8 cellular contexts compared by ENCODE assay signal in the genomic region with DNA sequence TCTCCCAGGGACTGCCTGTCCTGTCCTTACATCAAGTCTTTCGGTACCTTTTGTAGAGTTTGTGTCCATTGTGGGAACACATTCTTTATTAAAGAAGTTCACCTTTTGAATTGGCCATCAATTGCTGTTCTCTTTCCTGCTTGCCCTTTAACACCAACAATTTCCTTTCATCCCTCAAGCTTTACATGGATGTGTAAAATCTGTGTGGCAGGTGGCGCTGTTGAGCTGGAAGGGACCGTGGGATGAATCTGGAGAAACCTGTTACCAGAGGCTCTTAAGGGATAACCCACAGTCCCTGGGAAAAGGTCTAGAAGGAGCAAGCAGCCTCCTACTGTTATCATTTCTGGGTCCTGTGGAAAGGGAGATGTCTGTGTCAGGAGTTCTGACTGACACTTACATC. TPM values are rescaled to one million over a fixed set of nuclear protein-coding genes. Genes with fewer than 3 reads are reported as not detected.
DNase-seq lines count a peak whose midpoint lies in the region; ATAC-seq and TF ChIP-seq lines count a peak whose summit lies in the region.

No MANE protein-coding gene starts in this region.

- no peaks in the 10 kb centered on the region for H3K9me3 Mint-ChIP-seq in activated T-cell treated with anti-CD3 and anti-CD28 coated beads, Interleukin-2, amount 50 U/mL, for 4 hours

- H3K4me3 ChIP-seq in Peyer's patch (no peak overlapping the region), neural cell (ENCODE audit: low read length) (no peak overlapping the region), suprapubic skin (no peak overlapping the region)

- ATAC-seq in activated T-cell treated with anti-CD3 and anti-CD28 coated beads, Interleukin-2, amount 50 U/mL, for 4 hours = peak in 1 of 2 donors; percentile 56
- no peak for ATAC-seq in HG02759 (IDR thresholded peaks at IDR 0.05; ENCODE audit: unreplicated experiment)

- H3K9me3 ChIP-seq in Peyer's patch (no peaks in the 10 kb centered on the region), neural cell (ENCODE audit: low read length) (no peaks in the 10 kb centered on the region), suprapubic skin (no peaks in the 10 kb centered on the region)

- H3K36me3 ChIP-seq in Peyer's patch (no peaks in the 10 kb centered on the region), neural cell (ENCODE audit: insufficient read depth, low read length) (no peaks in the 10 kb centered on the region), suprapubic skin (no peaks in the 10 kb centered on the region)

- H4K20me1 ChIP-seq in neural cell (ENCODE audit: insufficient read depth) = no peaks in the 10 kb centered on the region

- peaks cover 11% of the 10 kb centered on the region for H3K27me3 Mint-ChIP-seq in activated T-cell treated with anti-CD3 and anti-CD28 coated beads, Interleukin-2, amount 50 U/mL, for 4 hours (ENCODE audit: low read depth)

- no peak overlapping the region for H2AFZ ChIP-seq in neural cell (ENCODE audit: low read depth, low read length)

- no peak overlapping the region for H3K9ac ChIP-seq in neural cell (ENCODE audit: low read length)

- peaks cover 4% of the 10 kb centered on the region for H3K4me1 Mint-ChIP-seq in activated T-cell treated with anti-CD3 and anti-CD28 coated beads, Interleukin-2, amount 50 U/mL, for 4 hours (ENCODE audit: low read depth)

- no peaks in the 10 kb centered on the region for H3K27me3 ChIP-seq in Peyer's patch
- no peaks in the 10 kb centered on the region for H3K27me3 ChIP-seq in neural cell (ENCODE audit: insufficient read depth, low read depth, low read length)
- no peaks in the 10 kb centered on the region for H3K27me3 ChIP-seq in suprapubic skin

- peak; percentile 64 for TF ChIP-seq RAD21 in neural cell (conservative IDR thresholded peaks at IDR 0.05)

- H3K4me1 ChIP-seq in Peyer's patch (no peaks in the 10 kb centered on the region), suprapubic skin (peaks cover 17% of the 10 kb centered on the region)

- 2% methylated on average over 3 of the region's 3 CpGs for WGBS in suprapubic skin

- DNase-seq in ELR (ENCODE audit: low read depth) (peak; percentile 83), Kasumi-1 (lab: John Stamatoyannopoulos, UW) (peak; percentile 71 to 92), Peyer's patch (peak; percentile 75 to 95 (median 90)), fibroblast of gingiva (ENCODE audit: low read depth) (peak; percentile 60), suprapubic skin (ENCODE audit: low spot score in 2 of 2) (peak; percentile 90)
- peak; percentile 58 for DNase-seq in activated T-cell treated with anti-CD3 and anti-CD28 coated beads, Interleukin-2, amount 50 U/mL, for 4 hours

- H3F3A ChIP-seq in neural cell (ENCODE audit: insufficient read depth, low read length, poor library complexity, severe bottlenecking) = no peaks in the 10 kb centered on the region

- TF ChIP-seq POLR2A in Peyer's patch (IDR thresholded peaks at IDR 0.05) (no peak), suprapubic skin (IDR thresholded peaks at IDR 0.05) (no peak)

- peak overlapping the region in 1 of 4 donors; percentile 9 for H3K27ac ChIP-seq in Peyer's patch
- H3K27ac ChIP-seq in neural cell (ENCODE audit: low read length) = no peak overlapping the region
- no peak overlapping the region for H3K27ac ChIP-seq in suprapubic skin

- H3K9me2 ChIP-seq in neural cell (ENCODE audit: insufficient read depth, low read length) = no peaks in the 10 kb centered on the region

- H3K79me2 ChIP-seq in neural cell (replicated peaks; ENCODE audit: insufficient read depth, low read length) = no peaks in the 10 kb centered on the region

- no peaks in the 10 kb centered on the region for H3K36me3 Mint-ChIP-seq in activated T-cell treated with anti-CD3 and anti-CD28 coated beads, Interleukin-2, amount 50 U/mL, for 4 hours (ENCODE audit: insufficient read depth)

- peak; percentile 27 to 96 (median 84) for TF ChIP-seq CTCF in Peyer's patch (IDR thresholded peaks at IDR 0.05)
- TF ChIP-seq CTCF in neural cell (IDR thresholded peaks at IDR 0.05; ENCODE audit: poor library complexity, severe bottlenecking) = peak; percentile 78
- peak; percentile 68 to 71 for TF ChIP-seq CTCF in suprapubic skin (IDR thresholded peaks at IDR 0.05)

- H3K4me2 ChIP-seq in neural cell (ENCODE audit: low read length) = no peak overlapping the region

- no peak for TF ChIP-seq EP300 in neural cell (conservative IDR thresholded peaks at IDR 0.05; ENCODE audit: poor library complexity, severe bottlenecking)
- TF ChIP-seq EP300 in suprapubic skin (IDR thresholded peaks at IDR 0.05) = no peak

- H3K4me3 Mint-ChIP-seq in activated T-cell treated with anti-CD3 and anti-CD28 coated beads, Interleukin-2, amount 50 U/mL, for 4 hours = no peak overlapping the region

TF ChIP-seq in neural cell, 6 proteins besides CTCF, POLR2A, EP300 and RAD21:
- TF ChIP-seq POLR2AphosphoS5 (IDR thresholded peaks at IDR 0.05) (no peak), MXI1 (conservative IDR thresholded peaks at IDR 0.05; ENCODE audit: poor library complexity, severe bottlenecking) (no peak), SMC3 (conservative IDR thresholded peaks at IDR 0.05; ENCODE audit: poor library complexity) (peak; percentile 70)
- TF ChIP-seq, protein P1, sequence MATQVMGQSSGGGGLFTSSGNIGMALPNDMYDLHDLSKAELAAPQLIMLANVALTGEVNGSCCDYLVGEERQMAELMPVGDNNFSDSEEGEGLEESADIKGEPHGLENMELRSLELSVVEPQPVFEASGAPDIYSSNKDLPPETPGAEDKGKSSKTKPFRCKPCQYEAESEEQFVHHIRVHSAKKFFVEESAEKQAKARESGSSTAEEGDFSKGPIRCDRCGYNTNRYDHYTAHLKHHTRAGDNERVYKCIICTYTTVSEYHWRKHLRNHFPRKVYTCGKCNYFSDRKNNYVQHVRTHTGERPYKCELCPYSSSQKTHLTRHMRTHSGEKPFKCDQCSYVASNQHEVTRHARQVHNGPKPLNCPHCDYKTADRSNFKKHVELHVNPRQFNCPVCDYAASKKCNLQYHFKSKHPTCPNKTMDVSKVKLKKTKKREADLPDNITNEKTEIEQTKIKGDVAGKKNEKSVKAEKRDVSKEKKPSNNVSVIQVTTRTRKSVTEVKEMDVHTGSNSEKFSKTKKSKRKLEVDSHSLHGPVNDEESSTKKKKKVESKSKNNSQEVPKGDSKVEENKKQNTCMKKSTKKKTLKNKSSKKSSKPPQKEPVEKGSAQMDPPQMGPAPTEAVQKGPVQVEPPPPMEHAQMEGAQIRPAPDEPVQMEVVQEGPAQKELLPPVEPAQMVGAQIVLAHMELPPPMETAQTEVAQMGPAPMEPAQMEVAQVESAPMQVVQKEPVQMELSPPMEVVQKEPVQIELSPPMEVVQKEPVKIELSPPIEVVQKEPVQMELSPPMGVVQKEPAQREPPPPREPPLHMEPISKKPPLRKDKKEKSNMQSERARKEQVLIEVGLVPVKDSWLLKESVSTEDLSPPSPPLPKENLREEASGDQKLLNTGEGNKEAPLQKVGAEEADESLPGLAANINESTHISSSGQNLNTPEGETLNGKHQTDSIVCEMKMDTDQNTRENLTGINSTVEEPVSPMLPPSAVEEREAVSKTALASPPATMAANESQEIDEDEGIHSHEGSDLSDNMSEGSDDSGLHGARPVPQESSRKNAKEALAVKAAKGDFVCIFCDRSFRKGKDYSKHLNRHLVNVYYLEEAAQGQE (IDR thresholded peaks at IDR 0.05; ENCODE audit: borderline replicate concordance) = no peak

RNA-seq across cellular contexts. Expression of a gene that starts 7.9 kb away (rescaled TPM):
- total RNA-seq in Peyer's patch (10 to 100 TPM; 22.4 to 45.8 (median 36.4) TPM), suprapubic skin (10 to 100 TPM; 35.5 to 41.1 (median 39.1) TPM)
- 10 to 100 TPM; 20.6 to 23.0 (median 22.4) TPM for total RNA-seq in activated T-cell treated with anti-CD3 and anti-CD28 coated beads, Interleukin-2, amount 50 U/mL, for 4 hours
- polyA plus RNA-seq in neural cell = 51.1 and 69.1 TPM in 2 replicates
- 75.7 and 95.0 TPM in 2 replicates for polyA minus RNA-seq in neural cell

RNA-seq across cellular contexts. Expression of a gene that starts 30.0 kb away (rescaled TPM):
- total RNA-seq in Peyer's patch = 100 to 1,000 TPM in 3 of 4 donors, 1 to 10 TPM in 1; 6.6 to 337 (median 134) TPM
- total RNA-seq in activated T-cell treated with anti-CD3 and anti-CD28 coated beads, Interleukin-2, amount 50 U/mL, for 4 hours = not detected
- polyA plus RNA-seq in neural cell = not detected in 2 replicates
- not detected in 2 replicates for polyA minus RNA-seq in neural cell
- total RNA-seq in suprapubic skin = under 1 TPM in 2 of 4 donors, not detected in 2; 0.51 to 0.79 TPM

Comparison
In these comparisons a context has a peak if more than half of its experiments do, and no peak if none do; other contexts are left out.
1. RNA of a gene that starts 30.0 kb away (total RNA-seq): 6.6 to 337 TPM in Peyer's patch; 0.51 to 0.79 TPM in suprapubic skin and not detected in activated T-cell treated with anti-CD3 and anti-CD28 coated beads, Interleukin-2, amount 50 U/mL, for 4 hours; every median in the first group is over 4 times any median in the second.
2. Peak in every context shown above with its lines, with median percentiles within 50 percentile points of each other: DNase-seq and CTCF ChIP-seq.